16 cellular contexts compared by ENCODE assay signal in genomic region chr20:54657268-54657826, GRCh38.
A peak's percentile ranks its signal among the peaks of the same experiment; 100 is the strongest.
DNase-seq lines count a peak whose midpoint lies in the region; ATAC-seq and TF ChIP-seq lines count a peak whose summit lies in the region.
"Had no signal": no experiment of that assay in that cellular context is flagged by ENCODE, and none has a peak within 500 bp of the region (broad histone marks: within the 10 kb centered on the region; RNA-seq: fewer than 3 reads in every experiment).

No MANE protein-coding gene starts in this region.

- TF ChIP-seq CTCF in A673 (conservative IDR thresholded peaks at IDR 0.05; ENCODE audit: low read depth, low read length) = no peak
- peak; percentile 9; the same call in 1 of the 2 replicates for TF ChIP-seq CTCF in Panc1 (IDR thresholded peaks at IDR 0.05)
- no peak for TF ChIP-seq CTCF in fibroblast of mammary gland (conservative IDR thresholded peaks at IDR 0.05; ENCODE audit: control insufficient read depth, insufficient read depth, low read depth, low read length)
- no peak for TF ChIP-seq CTCF in upper lobe of left lung (IDR thresholded peaks at IDR 0.05)

- H3K9me3 ChIP-seq in A673 (ENCODE audit: low read depth, low read length, poor library complexity, severe bottlenecking) = no peaks in the 10 kb centered on the region
- H3K9me3 ChIP-seq in Panc1 (ENCODE audit: control insufficient read depth, insufficient read depth, low read depth, low read length) = no peaks in the 10 kb centered on the region
- no peaks in the 10 kb centered on the region for H3K9me3 ChIP-seq in upper lobe of left lung
- H3K9me3 ChIP-seq: BLaER1 had no signal

- TF ChIP-seq EP300 in upper lobe of left lung (IDR thresholded peaks at IDR 0.05) = no peak

- H3K4me3 ChIP-seq in A673 (ENCODE audit: low read depth, low read length, poor library complexity, severe bottlenecking) = no peak overlapping the region
- H3K4me3 ChIP-seq in Panc1 (ENCODE audit: low read depth in 2 of 2, low read length in 2 of 2) = no peak overlapping the region
- no peak overlapping the region for H3K4me3 ChIP-seq in fibroblast of mammary gland (ENCODE audit: control insufficient read depth, low read depth, low read length)
- H3K4me3 ChIP-seq in upper lobe of left lung = no peak overlapping the region
- H3K4me3 ChIP-seq: BLaER1 had no signal

- H3K27ac ChIP-seq in A673 (ENCODE audit: low read depth, low read length, poor library complexity, severe bottlenecking) = no peak overlapping the region
- H3K27ac ChIP-seq in Panc1 (ENCODE audit: low read length) = no peak overlapping the region
- H3K27ac ChIP-seq in upper lobe of left lung = no peak overlapping the region
- H3K27ac ChIP-seq: BLaER1 had no signal

- no peak for TF ChIP-seq POLR2A in upper lobe of left lung (IDR thresholded peaks at IDR 0.05)

- DNase-seq in A673 (ENCODE audit: low spot score) (peak; percentile 4), HS-5 (ENCODE audit: low read depth) (peak; percentile 35), Panc1 (ENCODE audit: low read depth, low spot score) (no peak), fibroblast of mammary gland (ENCODE audit: low read depth) (peak; percentile 15), NCI-H1105 (lab: John Stamatoyannopoulos, UW) (no peak), upper lobe of left lung (no peak), globus pallidus (ENCODE audit: low spot score) (no peak)
- DNase-seq: CD8-positive, alpha-beta memory T cell; KG1; NCI-H1436 treated with DMSO at 0.1 percent for 48 hours; NCI-H2029; NCI-H526; OCI-M1; RPMI8226 had no signal

- H3K4me1 ChIP-seq in A673 (ENCODE audit: insufficient read depth, low read length, poor library complexity, severe bottlenecking) (no peaks in the 10 kb centered on the region), Panc1 (ENCODE audit: control insufficient read depth, insufficient read depth, low read length) (no peaks in the 10 kb centered on the region), upper lobe of left lung (no peaks in the 10 kb centered on the region)
- H3K4me1 ChIP-seq: BLaER1 had no signal

- ATAC-seq in Panc1 (no peak), HG02973 (IDR thresholded peaks at IDR 0.05; ENCODE audit: unreplicated experiment) (no peak), upper lobe of left lung (ENCODE audit: low FRiP score in 2 of 2) (no peak)

- H3K36me3 ChIP-seq in A673 (ENCODE audit: insufficient read depth, low read length, poor library complexity, severe bottlenecking) = no peaks in the 10 kb centered on the region
- H3K36me3 ChIP-seq in Panc1 (ENCODE audit: control insufficient read depth, insufficient read depth, low read length) = no peaks in the 10 kb centered on the region
- no peaks in the 10 kb centered on the region for H3K36me3 ChIP-seq in upper lobe of left lung
- H3K36me3 ChIP-seq: BLaER1 had no signal

- POLR2A ChIA-PET in A673 (lab: Charles Lee; ENCODE audit: low non-redundant PET) (no interaction called here), Panc1 (lab: Charles Lee) (no interaction called here)

- CTCF ChIA-PET in A673 (lab: Charles Lee) = no interaction called here
- CTCF ChIA-PET in Panc1 (lab: Charles Lee) = no interaction called here

- in situ Hi-C loops in Panc1 (cut with HindIII; ENCODE audit: low pct_unique_long_range_greater_than_20kb, low sequenced_read_pairs) = no loop called here

- 76 to 81% methylated on average over 2 of the region's 2 CpGs for WGBS in upper lobe of left lung, 2 donors

- H3K27me3 ChIP-seq in A673 (replicated peaks; ENCODE audit: insufficient read depth, low read depth, low read length, poor library complexity) (no peaks in the 10 kb centered on the region), Panc1 (ENCODE audit: control insufficient read depth, insufficient read depth, low read length) (peaks cover 12% of the 10 kb centered on the region), upper lobe of left lung (no peaks in the 10 kb centered on the region)
- H3K27me3 ChIP-seq: BLaER1 had no signal

- intact Hi-C loops in A673 (cut with micrococcal nuclease; ENCODE audit: unreplicated experiment) (no loop called here), Panc1 (cut with micrococcal nuclease; ENCODE audit: unreplicated experiment) (no loop called here)

- no TSS peak for BruUV-seq in A673 (replicated peaks; lab: Mats Ljungman, UMichigan)
- no TSS peak for BruUV-seq in Panc1 (replicated peaks; lab: Mats Ljungman, UMichigan)

Comparison
In these comparisons a context has a peak if more than half of its experiments do, and no peak if none do; other contexts are left out.
1. DNase-seq: peak in A673 (single experiment), HS-5 (single experiment) and fibroblast of mammary gland (single experiment); none in Panc1 (single experiment), NCI-H1105 (single experiment), upper lobe of left lung (0 of 2) and globus pallidus (single experiment).